In genomic region chr1:6703016-6703415, GRCh38 we compare ENCODE assay signal across 1 cellular context.
TF ChIP-seq lines count a peak whose summit lies in the region.

No MANE protein-coding gene starts in this region.

TF ChIP-seq in WTC11, 78 proteins besides CTCF, POLR2A, EP300 and RAD21 (continued from another document):
- no peak for TF ChIP-seq NFATC4 (CRISPR knock-in tag; IDR thresholded peaks at IDR 0.05)
- TF ChIP-seq ELF4 (CRISPR knock-in tag; IDR thresholded peaks at IDR 0.05; ENCODE audit: low read depth): no peak
- no peak for TF ChIP-seq STAT6 (CRISPR knock-in tag; conservative IDR thresholded peaks at IDR 0.05; ENCODE audit: low read depth)
- no peak for TF ChIP-seq RORB (CRISPR knock-in tag; IDR thresholded peaks at IDR 0.05)
- no peak for TF ChIP-seq USF2 (CRISPR knock-in tag; IDR thresholded peaks at IDR 0.05)
